ENCODE assay signal across 9 cellular contexts in the genomic region with DNA sequence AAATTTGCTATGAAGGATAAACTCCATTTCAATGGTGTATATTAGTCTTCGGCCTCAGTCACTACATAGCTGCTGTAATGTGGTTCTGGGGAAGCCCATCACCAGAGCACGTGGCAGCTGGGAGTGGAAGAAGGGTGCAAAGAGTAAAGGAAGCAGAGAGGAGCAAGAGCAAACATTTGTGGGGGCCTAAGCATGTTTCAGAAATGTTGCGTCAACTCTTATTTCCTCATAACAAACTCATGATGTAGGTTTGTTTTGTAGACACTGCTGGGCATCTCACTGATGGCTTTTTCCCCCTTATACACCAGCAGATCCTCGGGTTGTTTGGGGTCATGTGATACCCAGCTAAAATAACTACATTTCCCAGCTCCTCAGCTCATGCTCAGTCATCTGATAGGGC. TPM values are rescaled to one million over a fixed set of nuclear protein-coding genes. Genes with fewer than 3 reads are reported as not detected.
"Had no signal": no experiment of that assay in that cellular context is flagged by ENCODE, and none has a peak within 500 bp of the region (broad histone marks: within the 10 kb centered on the region; RNA-seq: fewer than 3 reads in every experiment).

No MANE protein-coding gene starts in this region.

- H3K4me3 ChIP-seq: GM12878 had no signal

- FAIRE-seq: G401.6, GM12878, GM12891, GM12892, GM18507, GM19239 had no signal

- ATAC-seq: GM12878 had no signal

- DNase-seq: GDM1, GF-D8 had no signal

RNA-seq across cellular contexts. Expression of gene DOK5, which starts 37.3 kb away (rescaled TPM):
- total RNA-seq: G401, GM12878 had no signal
